23 cellular contexts compared by ENCODE assay signal in genomic region chr5:174176511-174176910, GRCh38.
A peak's percentile ranks its signal among the peaks of the same experiment; 100 is the strongest.
DNase-seq lines count a peak whose midpoint lies in the region; ATAC-seq and TF ChIP-seq lines count a peak whose summit lies in the region.
"Had no signal": no experiment of that assay in that cellular context is flagged by ENCODE, and none has a peak within 500 bp of the region (broad histone marks: within the 10 kb centered on the region; RNA-seq: fewer than 3 reads in every experiment).

No MANE protein-coding gene starts in this region.

- H3K27ac ChIP-seq in left ventricle myocardium inferior (replicated peaks) (no peak overlapping the region), right lobe of liver (peak overlapping the region in 1 of 3 donors; percentile 30)
- H3K27ac ChIP-seq: cardiac muscle cell, esophagus squamous epithelium, prostate gland, skin epidermis had no signal

- TF ChIP-seq CTCF in left ventricle myocardium inferior (IDR thresholded peaks at IDR 0.05; ENCODE audit: borderline replicate concordance) (no peak), right lobe of liver (IDR thresholded peaks at IDR 0.05) (no peak)

- H3K4me1 ChIP-seq in left ventricle myocardium inferior (no peaks in the 10 kb centered on the region), right lobe of liver (peaks cover 0 to 24% (median 7%) of the 10 kb centered on the region in 4 donors)
- H3K4me1 ChIP-seq: prostate gland had no signal

- intact Hi-C loops in Right ventricle myocardium superior (cut with DNase I) = no loop called here
- intact Hi-C loops in left ventricle myocardium inferior (cut with micrococcal nuclease) = no loop called here
- intact Hi-C loops in right lobe of liver (cut with DNase I) = no loop called here

- WGBS in right lobe of liver (ENCODE audit: insufficient coverage, low coverage, low lambda C conversion rate, missing lambda C conversion rate) = no CpG with 5 or more reads among the region's 5 CpGs

- no peak for TF ChIP-seq POLR2A in right lobe of liver (IDR thresholded peaks at IDR 0.05)

- H3K9me3 ChIP-seq in left ventricle myocardium inferior (replicated peaks) (no peaks in the 10 kb centered on the region), right lobe of liver (no peaks in the 10 kb centered on the region)
- H3K9me3 ChIP-seq: esophagus squamous epithelium, prostate gland, SK-N-SH had no signal

- in situ Hi-C loops in KBM-7 (cut with MboI; ENCODE audit: low pct_unique_long_range_greater_than_20kb, low sequenced_read_pairs) = no loop called here

- DNase-seq in Right ventricle myocardium superior = peak; percentile 59
- DNase-seq in left ventricle myocardium inferior = no peak
- peak; percentile 26 for DNase-seq in cerebellum (ENCODE audit: low spot score)
- peak in 1 of 3 donors; percentile 74 for DNase-seq in right lobe of liver
- no peak for DNase-seq in KBM-7
- DNase-seq: activated CD4-positive, alpha-beta T cell treated with anti-CD3 and anti-CD28 coated beads, Interleukin-2, amount 50 U/mL, for 48 hours; activated CD8-positive, alpha-beta memory T cell treated with anti-CD3 and anti-CD28 coated beads, Interleukin-2, amount 50 U/mL, for 4 hours; activated naive CD4-positive, alpha-beta T cell treated with anti-CD3 and anti-CD28 coated beads, Interleukin-2, amount 50 U/mL, for 16 hours; AML-193; cortex of kidney; esophagus squamous epithelium; HCEC 1CT; left cardiac atrium; NCI-H1105; NCI-H2029 treated with DMSO at 0.1 percent for 48 hours; NCI-H345; SK-N-SH had no signal

- H3K36me3 ChIP-seq in left ventricle myocardium inferior (no peaks in the 10 kb centered on the region), right lobe of liver (no peaks in the 10 kb centered on the region)
- H3K36me3 ChIP-seq: cardiac muscle cell, esophagus squamous epithelium, prostate gland had no signal

- ATAC-seq in Right ventricle myocardium superior (ENCODE audit: poor library complexity) (peak; percentile 62), right lobe of liver (peak in 3 of 4 donors; percentile 56 to 74 (median 58)), HG03439 (IDR thresholded peaks at IDR 0.05; ENCODE audit: unreplicated experiment) (no peak), GM19452 (IDR thresholded peaks at IDR 0.05; ENCODE audit: unreplicated experiment) (no peak), GM21390 (IDR thresholded peaks at IDR 0.05; ENCODE audit: unreplicated experiment) (no peak)

- peaks cover 89% of the 10 kb centered on the region for H3K27me3 ChIP-seq in left ventricle myocardium inferior (ENCODE audit: low read depth)
- H3K27me3 ChIP-seq in right lobe of liver = no peaks in the 10 kb centered on the region
- H3K27me3 ChIP-seq: cardiac muscle cell had no signal

- H3K4me3 ChIP-seq in left ventricle myocardium inferior = no peak overlapping the region
- no peak overlapping the region for H3K4me3 ChIP-seq in right lobe of liver
- H3K4me3 ChIP-seq: cardiac muscle cell, prostate gland, skin epidermis had no signal

Comparison
In these comparisons a context has a peak if more than half of its experiments do, and no peak if none do; other contexts are left out.
1. DNase-seq: peak in Right ventricle myocardium superior (single experiment) and cerebellum (single experiment); none in left ventricle myocardium inferior (single experiment) and KBM-7 (single experiment).
2. ATAC-seq: peak in Right ventricle myocardium superior (single experiment) and right lobe of liver (3 of 4); none in HG03439 (single experiment), GM19452 (single experiment) and GM21390 (single experiment).